11 cellular contexts compared by ENCODE assay signal in genomic region chr7:143389316-143390097, GRCh38. TPM values are rescaled to one million over a fixed set of nuclear protein-coding genes. Genes with fewer than 3 reads are reported as not detected.
A peak's percentile ranks its signal among the peaks of the same experiment; 100 is the strongest.
DNase-seq lines count a peak whose midpoint lies in the region; ATAC-seq and TF ChIP-seq lines count a peak whose summit lies in the region.
"Had no signal": no experiment of that assay in that cellular context is flagged by ENCODE, and none has a peak within 500 bp of the region (broad histone marks: within the 10 kb centered on the region; RNA-seq: fewer than 3 reads in every experiment).

No MANE protein-coding gene starts in this region.

- no peak overlapping the region for H3K4me3 Mint-ChIP-seq in CD8-positive, alpha-beta T cell

- peaks cover 43% of the 10 kb centered on the region for H3K36me3 ChIP-seq in CD8-positive, alpha-beta T cell (ENCODE audit: insufficient read depth, low read length)
- peaks cover 91% of the 10 kb centered on the region for H3K36me3 ChIP-seq in HUES64 (ENCODE audit: insufficient read depth, low read length)

- POLR2A ChIA-PET in CD8-positive, alpha-beta T cell (lab: Charles Lee): interaction anchor here (1.1 to 1.5 kb wide), 2 partner anchors 9 to 101 kb away, joined by 3 to 5 read pairs; partner anchors contain the start of gene CASP2

- no peaks in the 10 kb centered on the region for H3K27me3 Mint-ChIP-seq in CD8-positive, alpha-beta T cell (ENCODE audit: low read depth)

- TF ChIP-seq CTCF in CD8-positive, alpha-beta T cell (IDR thresholded peaks at IDR 0.05): no peak
- TF ChIP-seq CTCF in coronary artery (IDR thresholded peaks at IDR 0.05) (no peak), omental fat pad (IDR thresholded peaks at IDR 0.05) (no peak)

- CTCF ChIA-PET in CD8-positive, alpha-beta T cell (lab: Charles Lee): interaction anchor here (0.7 to 1.5 kb wide), 3 partner anchors 14 to 53 kb away, joined by 3 to 4 read pairs (median 3); no protein-coding TSS in a partner anchor

- H3K9ac ChIP-seq in HUES64 (ENCODE audit: low read depth, low read length): no peak overlapping the region

- H3K36me3 Mint-ChIP-seq in CD8-positive, alpha-beta T cell: peaks cover 63% of the 10 kb centered on the region

- intact Hi-C loops in CD8-positive, alpha-beta T cell (cut with DNase I, micrococcal nuclease): loop anchor here in 1 of 2 experiments (10.0 kb wide), 1 partner anchor 515 kb away; the partner anchor contains the start of gene TCAF1

- H3K4me1 ChIP-seq in CD8-positive, alpha-beta T cell (ENCODE audit: insufficient read depth, low read length): peaks cover 34% of the 10 kb centered on the region
- H3K4me1 ChIP-seq in HUES64 (ENCODE audit: insufficient read depth, low read length): no peaks in the 10 kb centered on the region

- DNase-seq in CD8-positive, alpha-beta T cell: no peak
- DNase-seq in coronary artery (ENCODE audit: low spot score) (no peak), omental fat pad (ENCODE audit: low spot score) (peak; percentile 21), ecto neural progenitor cell (ENCODE audit: low spot score) (no peak), NCI-H1694 treated with DMSO at 0.1 percent for 48 hours (lab: John Stamatoyannopoulos, UW) (no peak)
- no peak for DNase-seq in effector CD4-positive, alpha-beta T cell
- DNase-seq: DMS 273 treated with DMSO at 0.1 percent for 48 hours; effector CD8-positive, alpha-beta T cell; NCI-H2171 treated with DMSO at 0.1 percent for 48 hours had no signal

- no peaks in the 10 kb centered on the region for H3K27me3 ChIP-seq in CD8-positive, alpha-beta T cell (ENCODE audit: insufficient read depth, low read length)
- no peaks in the 10 kb centered on the region for H3K27me3 ChIP-seq in HUES64 (ENCODE audit: insufficient read depth, low read length)
- H3K27me3 ChIP-seq: Peyer's patch had no signal

- no peak for ATAC-seq in CD8-positive, alpha-beta T cell
- ATAC-seq in omental fat pad (ENCODE audit: low FRiP score): no peak

- H3K4me1 Mint-ChIP-seq in CD8-positive, alpha-beta T cell (ENCODE audit: low read depth): peaks cover 22% of the 10 kb centered on the region

- peak overlapping the region; percentile 80 for H3K27ac Mint-ChIP-seq in CD8-positive, alpha-beta T cell

- no peak overlapping the region for H3K27ac ChIP-seq in CD8-positive, alpha-beta T cell (ENCODE audit: low read depth, low read length)
- H3K27ac ChIP-seq in HUES64 (ENCODE audit: low read depth, low read length) (peak overlapping the region; percentile 33; the same call in 1 of the 2 replicates), coronary artery (peak overlapping the region; percentile 87 to 95)

- no peaks in the 10 kb centered on the region for H3K9me3 Mint-ChIP-seq in CD8-positive, alpha-beta T cell

- 93% methylated on average over 15 of the region's 15 CpGs for WGBS in HUES64

- H3K4me3 ChIP-seq in CD8-positive, alpha-beta T cell (ENCODE audit: low read depth, low read length): no peak overlapping the region
- H3K4me3 ChIP-seq in HUES64 (ENCODE audit: low read length): no peak overlapping the region
- no peak overlapping the region for H3K4me3 ChIP-seq in coronary artery
- H3K4me3 ChIP-seq: Peyer's patch had no signal

- no peaks in the 10 kb centered on the region for H3K9me3 ChIP-seq in CD8-positive, alpha-beta T cell (ENCODE audit: low read length)
- no peaks in the 10 kb centered on the region for H3K9me3 ChIP-seq in HUES64 (ENCODE audit: insufficient read depth, low read depth, low read length)
- H3K9me3 ChIP-seq: Peyer's patch had no signal

RNA-seq across cellular contexts. Expression of gene ZYX, which starts 8.4 kb away (rescaled TPM):
- 100 to 1,000 TPM; 107 to 111 TPM for total RNA-seq in CD8-positive, alpha-beta T cell
- polyA plus RNA-seq in HUES64 (2013, experiment 1 of 2): 154 TPM
- polyA plus RNA-seq in HUES64 (2013, experiment 2 of 2): 147 TPM
- 100 to 1,000 TPM in 1 of 4 donors, 10 to 100 TPM in 3; 48.2 to 138 (median 62.8) TPM for total RNA-seq in omental fat pad

RNA-seq across cellular contexts. Expression of gene EPHA1, which starts 19.1 kb away (rescaled TPM):
- total RNA-seq in CD8-positive, alpha-beta T cell: 10 to 100 TPM in 1 of 2 experiments, 1 to 10 TPM in 1; 8.3 to 13.1 TPM
- 68.9 TPM for polyA plus RNA-seq in HUES64 (2013, experiment 1 of 2)
- polyA plus RNA-seq in HUES64 (2013, experiment 2 of 2): 65.9 TPM
- under 1 TPM in 2 of 4 donors, not detected in 2; 0.13 to 0.46 TPM for total RNA-seq in omental fat pad

RNA-seq across cellular contexts. Expression of gene FAM131B, which starts 27.0 kb away (rescaled TPM):
- total RNA-seq in CD8-positive, alpha-beta T cell: under 1 TPM; 0.30 to 0.36 TPM
- polyA plus RNA-seq in HUES64 (2013, experiment 1 of 2): 14.9 TPM
- polyA plus RNA-seq in HUES64 (2013, experiment 2 of 2): 16.0 TPM
- total RNA-seq in omental fat pad: 1 to 10 TPM in 1 of 4 donors, under 1 TPM in 3; 0.56 to 1.2 (median 0.77) TPM

RNA-seq across cellular contexts. Expression of gene TAS2R60, which starts 53.7 kb away (rescaled TPM):
- total RNA-seq in CD8-positive, alpha-beta T cell: not detected
- not detected for polyA plus RNA-seq in HUES64 (2013, experiment 1 of 2)
- not detected for polyA plus RNA-seq in HUES64 (2013, experiment 2 of 2)
- not detected for total RNA-seq in omental fat pad

Comparison
In these comparisons a context has a peak if more than half of its experiments do, and no peak if none do; other contexts are left out.
1. RNA of gene EPHA1, which starts 19.1 kb away (total RNA-seq): 8.3 to 13.1 TPM in CD8-positive, alpha-beta T cell; 0.13 to 0.46 TPM in omental fat pad; every median in the first group is over 4 times any median in the second.